In the genomic region with DNA sequence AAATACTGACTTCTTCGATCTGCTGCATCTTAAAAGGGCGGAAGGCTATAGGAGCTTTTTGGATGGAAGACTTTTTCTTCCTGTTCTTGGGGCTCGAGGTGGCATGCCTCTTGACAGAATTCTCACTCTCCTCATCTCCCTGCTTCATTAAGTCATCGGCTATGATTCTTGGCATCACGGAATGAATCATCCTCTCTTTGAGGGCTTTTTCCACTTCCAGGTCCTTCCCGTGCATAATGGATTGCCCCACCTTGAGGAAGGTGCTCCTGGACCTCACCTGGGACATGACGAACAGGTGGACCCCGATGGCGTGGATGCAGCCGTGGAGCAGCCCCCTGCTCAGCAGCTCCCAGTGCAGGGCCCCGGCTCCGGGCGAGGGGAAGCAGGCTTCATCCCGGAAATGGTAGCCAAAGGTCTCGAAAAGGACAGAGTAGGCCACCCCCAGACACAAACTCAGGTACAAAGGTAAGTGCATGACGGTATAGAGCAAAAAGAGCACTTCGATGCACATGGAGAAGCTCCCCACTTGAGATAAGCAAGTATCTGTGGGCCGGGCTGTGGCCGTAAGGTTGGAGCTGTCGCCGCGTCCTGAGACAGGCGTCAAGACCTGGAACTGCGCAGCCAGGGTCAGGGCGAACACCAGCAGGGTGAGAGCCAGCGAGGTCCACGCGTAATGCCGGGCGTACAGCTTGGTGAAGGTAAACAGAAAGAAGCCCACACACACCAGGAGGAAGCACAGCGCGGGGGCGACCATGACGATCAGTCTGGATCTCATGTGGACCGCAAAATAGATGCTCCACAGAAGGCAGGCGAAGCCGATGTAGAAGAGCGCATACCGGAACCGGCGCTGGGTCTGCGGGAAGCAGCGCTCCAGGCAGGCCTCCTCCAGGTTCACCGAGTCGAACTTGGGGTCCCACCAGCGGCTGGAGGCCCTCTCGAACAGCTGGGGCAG, we compare ENCODE assay signal across 8 cellular contexts. TPM values are rescaled to one million over a fixed set of nuclear protein-coding genes. Genes with fewer than 3 reads are reported as not detected.
DNase-seq lines count a peak whose midpoint lies in the region; ATAC-seq and TF ChIP-seq lines count a peak whose summit lies in the region.

No MANE protein-coding gene starts in this region.

- DNase-seq in GM23248 (peak; percentile 55), left ventricle myocardium superior (peak; percentile 38), skeletal muscle cell (ENCODE audit: low read depth) (no peak), HEK293T (ENCODE audit: extremely low spot score) (no peak)

- peak overlapping the region; percentile 91 for H3K4me2 ChIP-seq in GM23248 (ENCODE audit: unreplicated experiment)

- TF ChIP-seq CTCF in WI38 (IDR thresholded peaks at IDR 0.05; ENCODE audit: low read depth, low read length): no peak

- peak overlapping the region; percentile 65 for H3K9ac ChIP-seq in GM23248

- H3K9me3 ChIP-seq in GM23248 (ENCODE audit: low read depth): no peaks in the 10 kb centered on the region

- 0 out of 2 replicates have a peak, but pooled peaks cover 7% of the 10 kb centered on the region for H3F3A ChIP-seq in GM23248 (ENCODE audit: insufficient read depth)

- in situ Hi-C loops in GM23248 (cut with MboI): loop anchor here (10.0 kb wide), 1 partner anchor 60 kb away; no protein-coding TSS in a partner anchor

- ATAC-seq in left ventricle myocardium superior (no peak), esophagus mucosa (no peak), HG03135 (IDR thresholded peaks at IDR 0.05; ENCODE audit: unreplicated experiment) (no peak), GM21447 (IDR thresholded peaks at IDR 0.05; ENCODE audit: unreplicated experiment) (no peak)

- CTCF ChIA-PET in HEK293T (lab: Yijun Ruan, JAX): no interaction called here

- H3K27ac ChIP-seq in GM23248: no peak overlapping the region

- intact Hi-C loops in left ventricle myocardium superior (cut with micrococcal nuclease): no loop called here

- H4K20me1 ChIP-seq in GM23248 (ENCODE audit: insufficient read depth): no peaks in the 10 kb centered on the region

- POLR2A ChIA-PET in HEK293T (lab: Yijun Ruan, JAX): interaction anchor here (1.4 kb wide), 1 partner anchor 59 kb away, joined by 3 read pairs; no protein-coding TSS in a partner anchor

- H3K4me1 ChIP-seq in GM23248 (ENCODE audit: insufficient read depth): peaks cover 42% of the 10 kb centered on the region

- peak overlapping the region; percentile 80 for H2AFZ ChIP-seq in GM23248

- no peaks in the 10 kb centered on the region for H3K36me3 ChIP-seq in GM23248 (ENCODE audit: low read depth)

- 62 to 63% methylated on average over 46 to 47 of the region's 47 CpGs for WGBS in GM23248 (ENCODE audit: low coverage in 1 of 2, low lambda C conversion rate in 2 of 2, missing lambda C conversion rate in 2 of 2), 2 experiments

- H3K9me2 ChIP-seq in GM23248 (ENCODE audit: insufficient read depth): no peaks in the 10 kb centered on the region

- H3K79me2 ChIP-seq in GM23248 (ENCODE audit: insufficient read depth): peaks cover 60% of the 10 kb centered on the region

- H3K4me3 ChIP-seq in GM23248 (peak overlapping the region; percentile 71), WI38 (ENCODE audit: low read depth, low read length) (peak overlapping the region; percentile 67), skeletal muscle cell (ENCODE audit: low read depth, low read length) (peak overlapping the region; percentile 55)

- H3K27me3 ChIP-seq in GM23248 (replicated peaks; ENCODE audit: insufficient read depth): no peaks in the 10 kb centered on the region

TF ChIP-seq in HEK293T, 16 proteins besides CTCF, POLR2A, EP300 and RAD21:
- no peak for TF ChIP-seq ARNT (IDR thresholded peaks at IDR 0.05)
- no peak for TF ChIP-seq BHLHE40 (IDR thresholded peaks at IDR 0.05; ENCODE audit: borderline replicate concordance)
- TF ChIP-seq LEF1 (IDR thresholded peaks at IDR 0.05; ENCODE audit: borderline replicate concordance): no peak
- no peak for TF ChIP-seq SP1 (IDR thresholded peaks at IDR 0.05)
- TF ChIP-seq CTBP1 (IDR thresholded peaks at IDR 0.05; ENCODE audit: borderline replicate concordance): no peak

RNA-seq across cellular contexts. Expression of gene ADCY9, which starts 1.7 kb away (rescaled TPM):
- total RNA-seq in GM23248 (2014; rRNA removed; shearing (Covaris generic)): 21.9 and 32.5 TPM in 2 replicates
- 1.9 and 2.1 TPM in 2 replicates for polyA plus RNA-seq in GM23248 (2016; fragmentation: Nextera tagmentation; extraction: Ambion mirVana)
- total RNA-seq in left ventricle myocardium superior: 53.5 TPM
- 5.3 TPM for total RNA-seq in esophagus mucosa

Comparison
In these comparisons a context has a peak if more than half of its experiments do, and no peak if none do; other contexts are left out.
1. DNase-seq: peak in GM23248 (single experiment) and left ventricle myocardium superior (single experiment); none in skeletal muscle cell (single experiment) and HEK293T (single experiment).
2. Peak in every context shown above with its lines, with median percentiles within 50 percentile points of each other: H3K4me3 ChIP-seq.